Comparison of ENCODE assay signal across 10 cellular contexts in genomic region chr6:116393430-116393829, GRCh38. TPM values are rescaled to one million over a fixed set of nuclear protein-coding genes. Genes with fewer than 3 reads are reported as not detected.
DNase-seq lines count a peak whose midpoint lies in the region; ATAC-seq and TF ChIP-seq lines count a peak whose summit lies in the region.
"Had no signal": no experiment of that assay in that cellular context is flagged by ENCODE, and none has a peak within 500 bp of the region (broad histone marks: within the 10 kb centered on the region; RNA-seq: fewer than 3 reads in every experiment).

No MANE protein-coding gene starts in this region.

- peak overlapping the region; percentile 31 for H3K27ac Mint-ChIP-seq in activated CD8-positive, alpha-beta T cell treated with anti-CD3 and anti-CD28 coated beads for 36 hours
- H3K27ac Mint-ChIP-seq in activated CD8-positive, alpha-beta T cell treated with anti-CD3 and anti-CD28 coated beads, Interleukin-2, amount 10 ng/mL, durations not matched to agents 7 days and 5 days, result no peak overlapping the region
- no peak overlapping the region for H3K27ac Mint-ChIP-seq in type B pancreatic cell

- peaks cover 22% of the 10 kb centered on the region for H3K4me1 Mint-ChIP-seq in activated CD8-positive, alpha-beta T cell treated with anti-CD3 and anti-CD28 coated beads for 36 hours (ENCODE audit: low read depth)
- H3K4me1 Mint-ChIP-seq in activated CD8-positive, alpha-beta T cell treated with anti-CD3 and anti-CD28 coated beads, Interleukin-2, amount 10 ng/mL, durations not matched to agents 7 days and 5 days (ENCODE audit: low read depth), result peaks cover 22% of the 10 kb centered on the region
- H3K4me1 Mint-ChIP-seq in type B pancreatic cell (ENCODE audit: unreplicated experiment), result peaks cover 57% of the 10 kb centered on the region

- CTCF ChIA-PET in activated CD8-positive, alpha-beta T cell treated with anti-CD3 and anti-CD28 coated beads for 36 hours (lab: Charles Lee), result interaction anchor here (0.8 to 1.7 kb wide), 8 partner anchors 9 to 142 kb away, joined by 3 to 7 read pairs (median 3); no protein-coding TSS in a partner anchor
- CTCF ChIA-PET in activated CD8-positive, alpha-beta T cell treated with anti-CD3 and anti-CD28 coated beads, Interleukin-2, amount 10 ng/mL, durations not matched to agents 7 days and 5 days (lab: Charles Lee), result interaction anchor here (0.7 to 3.7 kb wide), 7 partner anchors 9 to 169 kb away, joined by 3 to 9 read pairs (median 4); no protein-coding TSS in a partner anchor

- POLR2A ChIA-PET in activated CD8-positive, alpha-beta T cell treated with anti-CD3 and anti-CD28 coated beads for 36 hours (lab: Charles Lee), result no interaction called here
- POLR2A ChIA-PET in activated CD8-positive, alpha-beta T cell treated with anti-CD3 and anti-CD28 coated beads, Interleukin-2, amount 10 ng/mL, durations not matched to agents 7 days and 5 days (lab: Charles Lee), result interaction anchor here (0.7 kb wide), 1 partner anchor 140 kb away, joined by 3 read pairs; the partner anchor contains the start of gene TSPYL4

- TF ChIP-seq CTCF in activated CD8-positive, alpha-beta T cell treated with anti-CD3 and anti-CD28 coated beads for 36 hours (IDR thresholded peaks at IDR 0.05), result no peak
- TF ChIP-seq CTCF in type B pancreatic cell (conservative IDR thresholded peaks at IDR 0.05), result no peak

- H3K27me3 Mint-ChIP-seq in activated CD8-positive, alpha-beta T cell treated with anti-CD3 and anti-CD28 coated beads for 36 hours, result no peaks in the 10 kb centered on the region
- no peaks in the 10 kb centered on the region for H3K27me3 Mint-ChIP-seq in activated CD8-positive, alpha-beta T cell treated with anti-CD3 and anti-CD28 coated beads, Interleukin-2, amount 10 ng/mL, durations not matched to agents 7 days and 5 days (ENCODE audit: low read depth)
- no peaks in the 10 kb centered on the region for H3K27me3 Mint-ChIP-seq in type B pancreatic cell

- no peak for DNase-seq in activated CD8-positive, alpha-beta T cell treated with anti-CD3 and anti-CD28 coated beads for 36 hours
- DNase-seq in activated CD8-positive, alpha-beta T cell treated with anti-CD3 and anti-CD28 coated beads, Interleukin-2, amount 10 ng/mL, durations not matched to agents 7 days and 5 days, result no peak
- DNase-seq in NAMALWA (ENCODE audit: low spot score) (peak; percentile 17), type B pancreatic cell (ENCODE audit: extremely low spot score, unreplicated experiment) (no peak), A172 (ENCODE audit: low spot score) (no peak)
- DNase-seq in activated naive CD4-positive, alpha-beta T cell treated with anti-CD3 and anti-CD28 coated beads, Interleukin-2, amount 50 U/mL, for 16 hours, result no peak
- no peak for DNase-seq in stimulated activated CD4-positive, alpha-beta T cell treated with anti-CD3 and anti-CD28 coated beads, Interleukin-1b, Interleukin-23, amount 100 ng/mL, for 48 hours
- DNase-seq: Peyer's patch, substantia nigra had no signal

- H3K4me3 Mint-ChIP-seq in activated CD8-positive, alpha-beta T cell treated with anti-CD3 and anti-CD28 coated beads for 36 hours, result no peak overlapping the region
- no peak overlapping the region for H3K4me3 Mint-ChIP-seq in activated CD8-positive, alpha-beta T cell treated with anti-CD3 and anti-CD28 coated beads, Interleukin-2, amount 10 ng/mL, durations not matched to agents 7 days and 5 days
- peak overlapping the region; percentile 12 for H3K4me3 Mint-ChIP-seq in type B pancreatic cell

- intact Hi-C loops in activated CD8-positive, alpha-beta T cell treated with anti-CD3 and anti-CD28 coated beads for 36 hours (cut with micrococcal nuclease), result no loop called here

- H3K36me3 Mint-ChIP-seq in activated CD8-positive, alpha-beta T cell treated with anti-CD3 and anti-CD28 coated beads for 36 hours (ENCODE audit: low read depth), result no peaks in the 10 kb centered on the region
- H3K36me3 Mint-ChIP-seq in activated CD8-positive, alpha-beta T cell treated with anti-CD3 and anti-CD28 coated beads, Interleukin-2, amount 10 ng/mL, durations not matched to agents 7 days and 5 days (ENCODE audit: low read depth), result no peaks in the 10 kb centered on the region
- H3K36me3 Mint-ChIP-seq in type B pancreatic cell, result peaks cover 12% of the 10 kb centered on the region

- no peaks in the 10 kb centered on the region for H3K9me3 Mint-ChIP-seq in activated CD8-positive, alpha-beta T cell treated with anti-CD3 and anti-CD28 coated beads for 36 hours
- no peaks in the 10 kb centered on the region for H3K9me3 Mint-ChIP-seq in activated CD8-positive, alpha-beta T cell treated with anti-CD3 and anti-CD28 coated beads, Interleukin-2, amount 10 ng/mL, durations not matched to agents 7 days and 5 days (ENCODE audit: insufficient read depth)
- peaks cover 8% of the 10 kb centered on the region for H3K9me3 Mint-ChIP-seq in type B pancreatic cell

- ATAC-seq in activated CD8-positive, alpha-beta T cell treated with anti-CD3 and anti-CD28 coated beads for 36 hours, result no peak
- no peak for ATAC-seq in activated CD8-positive, alpha-beta T cell treated with anti-CD3 and anti-CD28 coated beads, Interleukin-2, amount 10 ng/mL, durations not matched to agents 7 days and 5 days
- ATAC-seq in esophagus mucosa, result peak; percentile 26

RNA-seq across cellular contexts. Expression of gene DSE, which starts 22.7 kb away (rescaled TPM):
- total RNA-seq in activated CD8-positive, alpha-beta T cell treated with anti-CD3 and anti-CD28 coated beads for 36 hours, result 1 to 10 TPM; 5.3 to 5.4 TPM
- 1 to 10 TPM; 3.7 to 3.8 TPM for total RNA-seq in activated CD8-positive, alpha-beta T cell treated with anti-CD3 and anti-CD28 coated beads, Interleukin-2, amount 10 ng/mL, durations not matched to agents 7 days and 5 days
- total RNA-seq in esophagus mucosa (32.7 TPM), type B pancreatic cell (ENCODE audit: low replicate concordance) (16.7 and 80.5 TPM in 2 replicates)
- total RNA-seq in A172 (2014; rRNA removed; shearing (Covaris generic)), result 32.0 and 40.8 TPM in 2 replicates
